1 cellular context compared by ENCODE assay signal in the genomic region with DNA sequence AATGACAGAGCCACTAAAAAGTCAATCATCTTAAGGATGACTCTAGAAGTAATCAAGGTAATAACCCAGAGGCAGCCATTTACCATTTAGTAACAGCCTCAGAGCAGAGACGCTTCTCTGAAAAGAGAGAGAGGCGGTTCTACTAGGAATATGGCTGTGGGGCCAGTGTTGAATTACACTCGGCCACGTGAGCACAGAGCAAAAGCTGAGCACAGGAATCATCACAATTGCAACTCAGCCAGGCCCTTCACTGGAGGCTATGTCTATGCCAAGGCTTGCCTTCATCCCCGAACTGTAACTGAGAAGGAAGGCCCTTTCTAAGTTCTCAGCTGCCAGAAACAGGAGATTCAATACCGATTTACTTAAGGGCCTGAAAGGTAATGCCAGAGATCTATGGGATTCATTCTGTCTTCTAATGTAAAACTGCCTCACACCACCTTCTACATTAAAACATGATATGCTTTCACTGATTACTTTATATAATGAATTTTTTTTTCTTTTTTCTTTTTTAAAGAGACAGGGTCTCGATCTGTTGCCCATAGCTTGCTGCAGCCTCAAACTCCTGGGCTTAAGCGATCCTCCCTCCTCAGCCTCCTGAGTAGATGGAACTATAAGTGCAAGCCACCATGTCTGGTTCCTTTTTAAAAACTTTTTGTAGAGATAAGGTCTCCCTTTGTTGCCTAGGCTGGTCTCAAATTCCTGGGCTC.
TF ChIP-seq lines count a peak whose summit lies in the region.

No MANE protein-coding gene starts in this region.

TF ChIP-seq in K562, 482 proteins besides CTCF, POLR2A, EP300 and RAD21 (continued from another document and continues in another):
- TF ChIP-seq SAFB2 (IDR thresholded peaks at IDR 0.05; ENCODE audit: borderline replicate concordance, low read depth, low read length, severe bottlenecking) (no peak), CHD1 (IDR thresholded peaks at IDR 0.05; ENCODE audit: low read length) (no peak), ZNF274 (IDR thresholded peaks at IDR 0.05; ENCODE audit: borderline replicate concordance, low read depth, low read length) (no peak), PHF20 (IDR thresholded peaks at IDR 0.05; ENCODE audit: partially characterized antibody) (no peak), ZNF175 (CRISPR knock-in tag; IDR thresholded peaks at IDR 0.05; ENCODE audit: low read depth) (no peak), SIN3A (IDR thresholded peaks at IDR 0.05; ENCODE audit: borderline replicate concordance in 2 of 2, control insufficient read depth in 1 of 2, low read depth in 2 of 2, low read length in 2 of 2) (no peak), ZNF217 (CRISPR knock-in tag; IDR thresholded peaks at IDR 0.05) (no peak), RBM22 (IDR thresholded peaks at IDR 0.05; ENCODE audit: low read depth, low read length, poor library complexity, severe bottlenecking) (no peak), SNRNP70 (optimal IDR thresholded peaks at IDR 0.05; ENCODE audit: low read depth, low read length) (no peak), EWSR1 (IDR thresholded peaks at IDR 0.05; ENCODE audit: borderline replicate concordance, low read depth, partially characterized antibody) (no peak), MIER1 (IDR thresholded peaks at IDR 0.05; ENCODE audit: low read depth) (no peak), NFATC3 (IDR thresholded peaks at IDR 0.05) (no peak), TBL1XR1 (IDR thresholded peaks at IDR 0.05; ENCODE audit: low read length in 2 of 2) (no peak), ETV1 (tag; conservative IDR thresholded peaks at IDR 0.05; ENCODE audit: low read depth) (no peak), ZNF75A (CRISPR knock-in tag; IDR thresholded peaks at IDR 0.05) (0 out of 2 replicates have a peak, but pooled peaks have one; percentile 25), ZKSCAN1 (IDR thresholded peaks at IDR 0.05; ENCODE audit: low read depth, low read length) (no peak), ZNF778 (CRISPR knock-in tag; IDR thresholded peaks at IDR 0.05) (no peak), FOXK1 (CRISPR knock-in tag; IDR thresholded peaks at IDR 0.05; ENCODE audit: borderline replicate concordance) (no peak), RBM34 (IDR thresholded peaks at IDR 0.05; ENCODE audit: borderline replicate concordance, insufficient read depth, low read length) (no peak), ZNF212 (CRISPR knock-in tag; IDR thresholded peaks at IDR 0.05) (no peak), HEY1 (CRISPR knock-in tag; IDR thresholded peaks at IDR 0.05; ENCODE audit: borderline replicate concordance) (no peak), ATF1 (CRISPR knock-in tag; IDR thresholded peaks at IDR 0.05) (no peak), ATF1 (tag; IDR thresholded peaks at IDR 0.05) (peak; percentile 48; the same call in 1 of the 2 replicates), TAL1 (IDR thresholded peaks at IDR 0.05) (no peak), SREBF2 (CRISPR knock-in tag; IDR thresholded peaks at IDR 0.05) (no peak), MEF2D (tag; conservative IDR thresholded peaks at IDR 0.05; ENCODE audit: low read depth) (no peak), HMG20A (CRISPR knock-in tag; conservative IDR thresholded peaks at IDR 0.05) (no peak), RBM39 (optimal IDR thresholded peaks at IDR 0.05; ENCODE audit: low read depth, low read length) (no peak), SNIP1 (IDR thresholded peaks at IDR 0.05; ENCODE audit: low read depth) (no peak), PTRF (tag; IDR thresholded peaks at IDR 0.05) (no peak), HOXB6 (CRISPR knock-in tag; IDR thresholded peaks at IDR 0.05; ENCODE audit: borderline replicate concordance) (no peak), RBM25 (IDR thresholded peaks at IDR 0.05; ENCODE audit: low read depth, low read length, severe bottlenecking) (peak; percentile 62), POLR2H (tag; IDR thresholded peaks at IDR 0.05; ENCODE audit: low read depth) (0 out of 2 replicates have a peak, but pooled peaks have one; percentile 10), RCOR1 (IDR thresholded peaks at IDR 0.05; ENCODE audit: borderline replicate concordance in 1 of 2, low read depth in 2 of 2, low read length in 2 of 2) (0 out of 4 replicates have a peak, but pooled peaks of 1 of the 2 experiments have one; percentile 3), ZNF764 (CRISPR knock-in tag; IDR thresholded peaks at IDR 0.05; ENCODE audit: low read depth) (no peak), ZNF644 (tag; IDR thresholded peaks at IDR 0.05; ENCODE audit: low read depth) (no peak), TAF9B (IDR thresholded peaks at IDR 0.05; ENCODE audit: partially characterized antibody) (no peak), FOXA1 (IDR thresholded peaks at IDR 0.05; ENCODE audit: borderline replicate concordance) (no peak), EP400 (IDR thresholded peaks at IDR 0.05) (0 out of 2 replicates have a peak, but pooled peaks have one; percentile 50), PRMT5 (CRISPR knock-in tag; IDR thresholded peaks at IDR 0.05) (no peak), TEAD2 (tag; IDR thresholded peaks at IDR 0.05) (no peak), ZNF311 (CRISPR knock-in tag; IDR thresholded peaks at IDR 0.05) (no peak), ZNF668 (CRISPR knock-in tag; IDR thresholded peaks at IDR 0.05) (no peak)
- TF ChIP-seq, protein P1, sequence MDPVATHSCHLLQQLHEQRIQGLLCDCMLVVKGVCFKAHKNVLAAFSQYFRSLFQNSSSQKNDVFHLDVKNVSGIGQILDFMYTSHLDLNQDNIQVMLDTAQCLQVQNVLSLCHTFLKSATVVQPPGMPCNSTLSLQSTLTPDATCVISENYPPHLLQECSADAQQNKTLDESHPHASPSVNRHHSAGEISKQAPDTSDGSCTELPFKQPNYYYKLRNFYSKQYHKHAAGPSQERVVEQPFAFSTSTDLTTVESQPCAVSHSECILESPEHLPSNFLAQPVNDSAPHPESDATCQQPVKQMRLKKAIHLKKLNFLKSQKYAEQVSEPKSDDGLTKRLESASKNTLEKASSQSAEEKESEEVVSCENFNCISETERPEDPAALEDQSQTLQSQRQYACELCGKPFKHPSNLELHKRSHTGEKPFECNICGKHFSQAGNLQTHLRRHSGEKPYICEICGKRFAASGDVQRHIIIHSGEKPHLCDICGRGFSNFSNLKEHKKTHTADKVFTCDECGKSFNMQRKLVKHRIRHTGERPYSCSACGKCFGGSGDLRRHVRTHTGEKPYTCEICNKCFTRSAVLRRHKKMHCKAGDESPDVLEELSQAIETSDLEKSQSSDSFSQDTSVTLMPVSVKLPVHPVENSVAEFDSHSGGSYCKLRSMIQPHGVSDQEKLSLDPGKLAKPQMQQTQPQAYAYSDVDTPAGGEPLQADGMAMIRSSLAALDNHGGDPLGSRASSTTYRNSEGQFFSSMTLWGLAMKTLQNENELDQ (CRISPR knock-in tag; IDR thresholded peaks at IDR 0.05; ENCODE audit: borderline replicate concordance), result no peak
- TF ChIP-seq, protein P2, sequence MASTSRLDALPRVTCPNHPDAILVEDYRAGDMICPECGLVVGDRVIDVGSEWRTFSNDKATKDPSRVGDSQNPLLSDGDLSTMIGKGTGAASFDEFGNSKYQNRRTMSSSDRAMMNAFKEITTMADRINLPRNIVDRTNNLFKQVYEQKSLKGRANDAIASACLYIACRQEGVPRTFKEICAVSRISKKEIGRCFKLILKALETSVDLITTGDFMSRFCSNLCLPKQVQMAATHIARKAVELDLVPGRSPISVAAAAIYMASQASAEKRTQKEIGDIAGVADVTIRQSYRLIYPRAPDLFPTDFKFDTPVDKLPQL (IDR thresholded peaks at IDR 0.05; ENCODE audit: extremely low read depth, insufficient read length), result no peak
- TF ChIP-seq, protein P3, sequence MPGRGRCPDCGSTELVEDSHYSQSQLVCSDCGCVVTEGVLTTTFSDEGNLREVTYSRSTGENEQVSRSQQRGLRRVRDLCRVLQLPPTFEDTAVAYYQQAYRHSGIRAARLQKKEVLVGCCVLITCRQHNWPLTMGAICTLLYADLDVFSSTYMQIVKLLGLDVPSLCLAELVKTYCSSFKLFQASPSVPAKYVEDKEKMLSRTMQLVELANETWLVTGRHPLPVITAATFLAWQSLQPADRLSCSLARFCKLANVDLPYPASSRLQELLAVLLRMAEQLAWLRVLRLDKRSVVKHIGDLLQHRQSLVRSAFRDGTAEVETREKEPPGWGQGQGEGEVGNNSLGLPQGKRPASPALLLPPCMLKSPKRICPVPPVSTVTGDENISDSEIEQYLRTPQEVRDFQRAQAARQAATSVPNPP (IDR thresholded peaks at IDR 0.05; ENCODE audit: borderline replicate concordance, insufficient read depth, insufficient read length), result no peak
- TF ChIP-seq, protein P4, sequence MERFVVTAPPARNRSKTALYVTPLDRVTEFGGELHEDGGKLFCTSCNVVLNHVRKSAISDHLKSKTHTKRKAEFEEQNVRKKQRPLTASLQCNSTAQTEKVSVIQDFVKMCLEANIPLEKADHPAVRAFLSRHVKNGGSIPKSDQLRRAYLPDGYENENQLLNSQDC (CRISPR knock-in tag; IDR thresholded peaks at IDR 0.05), result no peak
- TF ChIP-seq, protein P5, sequence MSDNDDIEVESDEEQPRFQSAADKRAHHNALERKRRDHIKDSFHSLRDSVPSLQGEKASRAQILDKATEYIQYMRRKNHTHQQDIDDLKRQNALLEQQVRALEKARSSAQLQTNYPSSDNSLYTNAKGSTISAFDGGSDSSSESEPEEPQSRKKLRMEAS (CRISPR knock-in tag; IDR thresholded peaks at IDR 0.05), result peak; percentile 69
- TF ChIP-seq, protein P6, sequence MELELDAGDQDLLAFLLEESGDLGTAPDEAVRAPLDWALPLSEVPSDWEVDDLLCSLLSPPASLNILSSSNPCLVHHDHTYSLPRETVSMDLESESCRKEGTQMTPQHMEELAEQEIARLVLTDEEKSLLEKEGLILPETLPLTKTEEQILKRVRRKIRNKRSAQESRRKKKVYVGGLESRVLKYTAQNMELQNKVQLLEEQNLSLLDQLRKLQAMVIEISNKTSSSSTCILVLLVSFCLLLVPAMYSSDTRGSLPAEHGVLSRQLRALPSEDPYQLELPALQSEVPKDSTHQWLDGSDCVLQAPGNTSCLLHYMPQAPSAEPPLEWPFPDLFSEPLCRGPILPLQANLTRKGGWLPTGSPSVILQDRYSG (tag; conservative IDR thresholded peaks at IDR 0.05; ENCODE audit: low read depth), result peak; percentile 64
- TF ChIP-seq, protein P7, sequence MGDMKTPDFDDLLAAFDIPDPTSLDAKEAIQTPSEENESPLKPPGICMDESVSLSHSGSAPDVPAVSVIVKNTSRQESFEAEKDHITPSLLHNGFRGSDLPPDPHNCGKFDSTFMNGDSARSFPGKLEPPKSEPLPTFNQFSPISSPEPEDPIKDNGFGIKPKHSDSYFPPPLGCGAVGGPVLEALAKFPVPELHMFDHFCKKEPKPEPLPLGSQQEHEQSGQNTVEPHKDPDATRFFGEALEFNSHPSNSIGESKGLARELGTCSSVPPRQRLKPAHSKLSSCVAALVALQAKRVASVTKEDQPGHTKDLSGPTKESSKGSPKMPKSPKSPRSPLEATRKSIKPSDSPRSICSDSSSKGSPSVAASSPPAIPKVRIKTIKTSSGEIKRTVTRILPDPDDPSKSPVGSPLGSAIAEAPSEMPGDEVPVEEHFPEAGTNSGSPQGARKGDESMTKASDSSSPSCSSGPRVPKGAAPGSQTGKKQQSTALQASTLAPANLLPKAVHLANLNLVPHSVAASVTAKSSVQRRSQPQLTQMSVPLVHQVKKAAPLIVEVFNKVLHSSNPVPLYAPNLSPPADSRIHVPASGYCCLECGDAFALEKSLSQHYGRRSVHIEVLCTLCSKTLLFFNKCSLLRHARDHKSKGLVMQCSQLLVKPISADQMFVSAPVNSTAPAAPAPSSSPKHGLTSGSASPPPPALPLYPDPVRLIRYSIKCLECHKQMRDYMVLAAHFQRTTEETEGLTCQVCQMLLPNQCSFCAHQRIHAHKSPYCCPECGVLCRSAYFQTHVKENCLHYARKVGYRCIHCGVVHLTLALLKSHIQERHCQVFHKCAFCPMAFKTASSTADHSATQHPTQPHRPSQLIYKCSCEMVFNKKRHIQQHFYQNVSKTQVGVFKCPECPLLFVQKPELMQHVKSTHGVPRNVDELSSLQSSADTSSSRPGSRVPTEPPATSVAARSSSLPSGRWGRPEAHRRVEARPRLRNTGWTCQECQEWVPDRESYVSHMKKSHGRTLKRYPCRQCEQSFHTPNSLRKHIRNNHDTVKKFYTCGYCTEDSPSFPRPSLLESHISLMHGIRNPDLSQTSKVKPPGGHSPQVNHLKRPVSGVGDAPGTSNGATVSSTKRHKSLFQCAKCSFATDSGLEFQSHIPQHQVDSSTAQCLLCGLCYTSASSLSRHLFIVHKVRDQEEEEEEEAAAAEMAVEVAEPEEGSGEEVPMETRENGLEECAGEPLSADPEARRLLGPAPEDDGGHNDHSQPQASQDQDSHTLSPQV (IDR thresholded peaks at IDR 0.05), result peak; percentile 95
- TF ChIP-seq, protein P8, sequence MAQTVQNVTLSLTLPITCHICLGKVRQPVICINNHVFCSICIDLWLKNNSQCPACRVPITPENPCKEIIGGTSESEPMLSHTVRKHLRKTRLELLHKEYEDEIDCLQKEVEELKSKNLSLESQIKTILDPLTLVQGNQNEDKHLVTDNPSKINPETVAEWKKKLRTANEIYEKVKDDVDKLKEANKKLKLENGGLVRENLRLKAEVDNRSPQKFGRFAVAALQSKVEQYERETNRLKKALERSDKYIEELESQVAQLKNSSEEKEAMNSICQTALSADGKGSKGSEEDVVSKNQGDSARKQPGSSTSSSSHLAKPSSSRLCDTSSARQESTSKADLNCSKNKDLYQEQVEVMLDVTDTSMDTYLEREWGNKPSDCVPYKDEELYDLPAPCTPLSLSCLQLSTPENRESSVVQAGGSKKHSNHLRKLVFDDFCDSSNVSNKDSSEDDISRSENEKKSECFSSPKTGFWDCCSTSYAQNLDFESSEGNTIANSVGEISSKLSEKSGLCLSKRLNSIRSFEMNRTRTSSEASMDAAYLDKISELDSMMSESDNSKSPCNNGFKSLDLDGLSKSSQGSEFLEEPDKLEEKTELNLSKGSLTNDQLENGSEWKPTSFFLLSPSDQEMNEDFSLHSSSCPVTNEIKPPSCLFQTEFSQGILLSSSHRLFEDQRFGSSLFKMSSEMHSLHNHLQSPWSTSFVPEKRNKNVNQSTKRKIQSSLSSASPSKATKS (CRISPR knock-in tag; IDR thresholded peaks at IDR 0.05), result no peak
- TF ChIP-seq, protein P9, sequence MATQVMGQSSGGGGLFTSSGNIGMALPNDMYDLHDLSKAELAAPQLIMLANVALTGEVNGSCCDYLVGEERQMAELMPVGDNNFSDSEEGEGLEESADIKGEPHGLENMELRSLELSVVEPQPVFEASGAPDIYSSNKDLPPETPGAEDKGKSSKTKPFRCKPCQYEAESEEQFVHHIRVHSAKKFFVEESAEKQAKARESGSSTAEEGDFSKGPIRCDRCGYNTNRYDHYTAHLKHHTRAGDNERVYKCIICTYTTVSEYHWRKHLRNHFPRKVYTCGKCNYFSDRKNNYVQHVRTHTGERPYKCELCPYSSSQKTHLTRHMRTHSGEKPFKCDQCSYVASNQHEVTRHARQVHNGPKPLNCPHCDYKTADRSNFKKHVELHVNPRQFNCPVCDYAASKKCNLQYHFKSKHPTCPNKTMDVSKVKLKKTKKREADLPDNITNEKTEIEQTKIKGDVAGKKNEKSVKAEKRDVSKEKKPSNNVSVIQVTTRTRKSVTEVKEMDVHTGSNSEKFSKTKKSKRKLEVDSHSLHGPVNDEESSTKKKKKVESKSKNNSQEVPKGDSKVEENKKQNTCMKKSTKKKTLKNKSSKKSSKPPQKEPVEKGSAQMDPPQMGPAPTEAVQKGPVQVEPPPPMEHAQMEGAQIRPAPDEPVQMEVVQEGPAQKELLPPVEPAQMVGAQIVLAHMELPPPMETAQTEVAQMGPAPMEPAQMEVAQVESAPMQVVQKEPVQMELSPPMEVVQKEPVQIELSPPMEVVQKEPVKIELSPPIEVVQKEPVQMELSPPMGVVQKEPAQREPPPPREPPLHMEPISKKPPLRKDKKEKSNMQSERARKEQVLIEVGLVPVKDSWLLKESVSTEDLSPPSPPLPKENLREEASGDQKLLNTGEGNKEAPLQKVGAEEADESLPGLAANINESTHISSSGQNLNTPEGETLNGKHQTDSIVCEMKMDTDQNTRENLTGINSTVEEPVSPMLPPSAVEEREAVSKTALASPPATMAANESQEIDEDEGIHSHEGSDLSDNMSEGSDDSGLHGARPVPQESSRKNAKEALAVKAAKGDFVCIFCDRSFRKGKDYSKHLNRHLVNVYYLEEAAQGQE (CRISPR knock-in tag; IDR thresholded peaks at IDR 0.05; ENCODE audit: low read depth), result no peak
